In the genomic region with DNA sequence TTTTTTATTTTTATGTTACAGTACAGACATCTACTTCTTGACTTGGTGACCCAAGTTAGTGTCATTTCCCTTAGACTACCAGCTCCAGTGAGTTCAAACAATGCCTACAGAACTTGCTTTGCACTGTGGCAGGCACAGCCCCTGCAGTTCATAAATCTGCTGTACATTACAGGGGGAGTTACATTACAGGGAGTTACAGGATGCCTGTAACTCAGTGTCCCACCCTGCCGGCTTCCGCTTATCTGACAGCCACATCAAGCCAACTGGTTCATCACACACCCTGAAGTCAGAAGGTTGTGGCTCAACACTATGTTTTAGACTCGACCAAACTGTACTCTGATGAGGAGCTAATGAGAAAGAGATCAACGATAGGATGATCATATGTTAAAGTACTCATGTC, we compare ENCODE assay signal across 16 cellular contexts.
"Had no signal": no experiment of that assay in that cellular context is flagged by ENCODE, and none has a peak within 500 bp of the region (broad histone marks: within the 10 kb centered on the region; RNA-seq: fewer than 3 reads in every experiment).

No MANE protein-coding gene starts in this region.

- ATAC-seq: activated CD8-positive, alpha-beta memory T cell treated with anti-CD3 and anti-CD28 coated beads, Interleukin-2, amount 10 ng/mL, durations not matched to agents 7 days and 5 days; body of pancreas; gastroesophageal sphincter; psoas muscle had no signal

- H3K27ac Mint-ChIP-seq: activated CD8-positive, alpha-beta memory T cell treated with anti-CD3 and anti-CD28 coated beads, Interleukin-2, amount 10 ng/mL, durations not matched to agents 7 days and 5 days had no signal

- H3K4me1 Mint-ChIP-seq: central memory CD8-positive, alpha-beta T cell had no signal

- H3K4me3 Mint-ChIP-seq: activated CD8-positive, alpha-beta memory T cell treated with anti-CD3 and anti-CD28 coated beads, Interleukin-2, amount 10 ng/mL, durations not matched to agents 7 days and 5 days; central memory CD8-positive, alpha-beta T cell had no signal

- H3K27ac ChIP-seq: body of pancreas, epithelial cell of prostate, gastroesophageal sphincter, psoas muscle, sigmoid colon, stomach, thoracic aorta had no signal

- H3K9me3 ChIP-seq: body of pancreas, gastroesophageal sphincter, psoas muscle, sigmoid colon, stomach, thoracic aorta had no signal

- H3K9me3 Mint-ChIP-seq: central memory CD8-positive, alpha-beta T cell had no signal

- H3K27me3 ChIP-seq: body of pancreas, gastroesophageal sphincter, sigmoid colon, stomach had no signal

- H3K36me3 ChIP-seq: gastroesophageal sphincter, sigmoid colon, stomach, thoracic aorta had no signal

- DNase-seq: activated CD4-positive, CD25-positive, alpha-beta regulatory T cell treated with anti-CD3 and anti-CD28 coated beads, Interleukin-2, amount 50 U/mL, for 72 hours; activated CD8-positive, alpha-beta memory T cell treated with anti-CD3 and anti-CD28 coated beads, Interleukin-2, amount 10 ng/mL, durations not matched to agents 7 days and 5 days; amniotic stem cell; body of pancreas; effector memory CD4-positive, alpha-beta T cell; mesendoderm; psoas muscle; SHP77 treated with DMSO at 0.1 percent for 48 hours; sigmoid colon; stomach; T-helper 9 cell had no signal

- FAIRE-seq: keratinocyte had no signal

- H3K4me3 ChIP-seq: body of pancreas, gastroesophageal sphincter, psoas muscle, sigmoid colon, stomach, thoracic aorta had no signal

- H3K36me3 Mint-ChIP-seq: activated CD8-positive, alpha-beta memory T cell treated with anti-CD3 and anti-CD28 coated beads, Interleukin-2, amount 10 ng/mL, durations not matched to agents 7 days and 5 days had no signal
